In genomic region chrX:49840679-49841078, GRCh38 we compare ENCODE assay signal across 8 cellular contexts. TPM values are rescaled to one million over a fixed set of nuclear protein-coding genes. Genes with fewer than 3 reads are reported as not detected.
DNase-seq lines count a peak whose midpoint lies in the region; ATAC-seq, FAIRE-seq and TF ChIP-seq lines count a peak whose summit lies in the region.

No MANE protein-coding gene starts in this region.

- CTCF ChIA-PET in T-cell (lab: Charles Lee): no interaction called here
- CTCF ChIA-PET in MCF 10A (lab: Yijun Ruan, JAX): interaction anchor here (1.0 to 4.6 kb wide), 2 partner anchors 20 to 80 kb away, joined by 3 to 24 read pairs; no protein-coding TSS in a partner anchor

- FAIRE-seq in GM19239 (lab: Jason Lieb, UNC): peak; percentile 26

- ATAC-seq in T-cell (replicated peaks in 1 of 4) (peak in 1 of 4 experiments; percentile 55), GM19452 (IDR thresholded peaks at IDR 0.05; ENCODE audit: unreplicated experiment) (no peak)

- H3K36me3 Mint-ChIP-seq in T-cell: no peaks in the 10 kb centered on the region
- H3K36me3 Mint-ChIP-seq in MCF 10A (ENCODE audit: insufficient read depth, unreplicated experiment): no peaks in the 10 kb centered on the region

- BruUV-seq in MCF 10A (replicated peaks; lab: Mats Ljungman, UMichigan): no TSS peak

- H3K4me1 Mint-ChIP-seq in T-cell (peaks cover 0 to 4% (median 0%) of the 10 kb centered on the region in 3 donors), MCF 10A (ENCODE audit: insufficient read depth, unreplicated experiment) (no peaks in the 10 kb centered on the region)

- DNase-seq in AG10803 (ENCODE audit: low read depth) (peak; percentile 25), GM19239 (ENCODE audit: insufficient read length, low spot score) (no peak), NCI-H1417 (lab: John Stamatoyannopoulos, UW) (peak; percentile 38 to 96 (median 88)), T-cell (peak in 24 of 34 experiments; percentile 0 to 34 (median 16)), MCF 10A (ENCODE audit: unreplicated experiment) (peak; percentile 57), kidney glomerular epithelial cell (lab: John Stamatoyannopoulos, UW) (peak; percentile 40)
- DNase-seq in stimulated activated CD4-positive, alpha-beta T cell treated with anti-CD3 and anti-CD28 coated beads, Interleukin-4, amount 100 ng/mL, for 4 hours: peak; percentile 27 to 36

- H3K9me3 Mint-ChIP-seq in T-cell: no peaks in the 10 kb centered on the region
- no peaks in the 10 kb centered on the region for H3K9me3 Mint-ChIP-seq in MCF 10A (ENCODE audit: unreplicated experiment)

- H3K27me3 Mint-ChIP-seq in T-cell: peaks cover 0 to 23% of the 10 kb centered on the region in 2 donors
- peaks cover 26% of the 10 kb centered on the region for H3K27me3 Mint-ChIP-seq in MCF 10A (ENCODE audit: insufficient read depth, unreplicated experiment)

- H3K4me3 ChIP-seq in AG10803 (ENCODE audit: low read length): no peak overlapping the region

- intact Hi-C loops in MCF 10A (cut with micrococcal nuclease): no loop called here

- TF ChIP-seq CTCF in AG10803 (conservative IDR thresholded peaks at IDR 0.05; ENCODE audit: low read length) (peak; percentile 31), MCF 10A (IDR thresholded peaks at IDR 0.05; ENCODE audit: unreplicated experiment) (peak; percentile 19)

- POLR2A ChIA-PET in T-cell (lab: Charles Lee) (no interaction called here), MCF 10A (lab: Yijun Ruan, JAX) (no interaction called here)

- no peak overlapping the region for H3K27ac Mint-ChIP-seq in T-cell
- H3K27ac Mint-ChIP-seq in MCF 10A (ENCODE audit: low read depth, unreplicated experiment): no peak overlapping the region

- H3K4me3 Mint-ChIP-seq in T-cell (no peak overlapping the region), MCF 10A (ENCODE audit: unreplicated experiment) (no peak overlapping the region)

RNA-seq across cellular contexts. Expression of gene PAGE4, which starts 11.6 kb away (rescaled TPM):
- total RNA-seq in T-cell (not detected), MCF 10A (2022) (not detected in 2 replicates)

RNA-seq across cellular contexts. Expression of gene USP27X, which starts 38.6 kb away (rescaled TPM):
- total RNA-seq in T-cell: 1 to 10 TPM; 2.9 to 5.3 (median 3.7) TPM
- total RNA-seq in MCF 10A (2022): 0.93 and 1.1 TPM in 2 replicates
